In the genomic region with DNA sequence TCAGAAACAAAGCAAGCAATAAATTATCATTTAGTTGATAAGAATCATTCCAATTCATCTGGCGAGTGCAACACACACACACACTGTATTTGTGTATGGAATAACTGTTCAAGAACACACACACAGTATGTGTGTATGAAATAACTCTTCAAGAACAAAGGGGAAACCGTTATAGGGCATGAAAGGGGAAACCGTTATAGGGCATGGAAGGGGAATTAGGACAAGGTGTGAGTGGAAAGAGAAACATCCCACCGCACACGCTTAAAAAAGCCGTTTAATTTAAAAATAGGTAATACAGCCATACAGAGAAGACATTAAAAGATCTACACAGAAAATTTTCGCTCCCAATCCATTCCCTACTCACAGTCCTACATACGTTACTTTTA, we compare ENCODE assay signal across 8 cellular contexts. TPM values are rescaled to one million over a fixed set of nuclear protein-coding genes. Genes with fewer than 3 reads are reported as not detected.
DNase-seq lines count a peak whose midpoint lies in the region; FAIRE-seq and TF ChIP-seq lines count a peak whose summit lies in the region.

No MANE protein-coding gene starts in this region.

- no peaks in the 10 kb centered on the region for H3K36me3 ChIP-seq in neural cell (ENCODE audit: insufficient read depth, low read length)

- TF ChIP-seq RAD21 in neural cell (conservative IDR thresholded peaks at IDR 0.05) = no peak

- no peaks in the 10 kb centered on the region for H3F3A ChIP-seq in neural cell (ENCODE audit: insufficient read depth, low read length, poor library complexity, severe bottlenecking)

- peaks cover 32% of the 10 kb centered on the region for H3K79me2 ChIP-seq in neural cell (replicated peaks; ENCODE audit: insufficient read depth, low read length)

- H3K9me3 ChIP-seq in neural cell (ENCODE audit: low read length) = no peaks in the 10 kb centered on the region

- H3K9me2 ChIP-seq in neural cell (ENCODE audit: insufficient read depth, low read length) = no peaks in the 10 kb centered on the region

- H3K4me2 ChIP-seq in neural cell (ENCODE audit: low read length) = peak overlapping the region; percentile 77

- H3K27me3 ChIP-seq in neural cell (ENCODE audit: insufficient read depth, low read depth, low read length) = no peaks in the 10 kb centered on the region

- TF ChIP-seq CTCF in GM12875 (IDR thresholded peaks at IDR 0.05; ENCODE audit: borderline replicate concordance, insufficient read depth, low read depth, low read length) = no peak
- TF ChIP-seq CTCF in choroid plexus epithelial cell (conservative IDR thresholded peaks at IDR 0.05; ENCODE audit: low read depth, low read length) = no peak
- no peak for TF ChIP-seq CTCF in neural cell (IDR thresholded peaks at IDR 0.05; ENCODE audit: poor library complexity, severe bottlenecking)

- no peak for FAIRE-seq in frontal cortex (lab: Jason Lieb, UNC)

- H3K4me3 ChIP-seq in GM12875 (ENCODE audit: low read depth, low read length) (peak overlapping the region; percentile 53), choroid plexus epithelial cell (ENCODE audit: low read depth, low read length) (peak overlapping the region; percentile 79), neural cell (ENCODE audit: low read length) (peak overlapping the region; percentile 90)
- peak overlapping the region; percentile 100 for H3K4me3 ChIP-seq in Jurkat, Clone E6-1 (ENCODE audit: low read length)

- peak overlapping the region; percentile 80 for H3K27ac ChIP-seq in neural cell (ENCODE audit: low read length)

- no peaks in the 10 kb centered on the region for H4K20me1 ChIP-seq in neural cell (ENCODE audit: insufficient read depth)

- no peak for TF ChIP-seq EP300 in neural cell (conservative IDR thresholded peaks at IDR 0.05; ENCODE audit: poor library complexity, severe bottlenecking)

- DNase-seq in Jurkat, Clone E6-1 (ENCODE audit: low read depth, low spot score) = no peak
- DNase-seq in choroid plexus epithelial cell (ENCODE audit: low read depth) (no peak), GM19238 (ENCODE audit: insufficient read length, low spot score) (no peak), COR-L47 (lab: John Stamatoyannopoulos, UW) (no peak), frontal cortex (ENCODE audit: low spot score in 2 of 2) (no peak), NCI-H187 treated with DMSO at 0.1 percent for 48 hours (lab: John Stamatoyannopoulos, UW) (no peak)

- peak overlapping the region; percentile 81 for H2AFZ ChIP-seq in neural cell (ENCODE audit: low read depth, low read length)

- peak overlapping the region; percentile 85 for H3K9ac ChIP-seq in neural cell (ENCODE audit: low read length)

TF ChIP-seq in neural cell, 6 proteins besides CTCF, POLR2A, EP300 and RAD21:
- no peak for TF ChIP-seq POLR2AphosphoS5 (IDR thresholded peaks at IDR 0.05)
- no peak for TF ChIP-seq TAF1 (IDR thresholded peaks at IDR 0.05; ENCODE audit: low read depth)
- TF ChIP-seq MXI1 (conservative IDR thresholded peaks at IDR 0.05; ENCODE audit: poor library complexity, severe bottlenecking) = no peak
- TF ChIP-seq, protein P1, sequence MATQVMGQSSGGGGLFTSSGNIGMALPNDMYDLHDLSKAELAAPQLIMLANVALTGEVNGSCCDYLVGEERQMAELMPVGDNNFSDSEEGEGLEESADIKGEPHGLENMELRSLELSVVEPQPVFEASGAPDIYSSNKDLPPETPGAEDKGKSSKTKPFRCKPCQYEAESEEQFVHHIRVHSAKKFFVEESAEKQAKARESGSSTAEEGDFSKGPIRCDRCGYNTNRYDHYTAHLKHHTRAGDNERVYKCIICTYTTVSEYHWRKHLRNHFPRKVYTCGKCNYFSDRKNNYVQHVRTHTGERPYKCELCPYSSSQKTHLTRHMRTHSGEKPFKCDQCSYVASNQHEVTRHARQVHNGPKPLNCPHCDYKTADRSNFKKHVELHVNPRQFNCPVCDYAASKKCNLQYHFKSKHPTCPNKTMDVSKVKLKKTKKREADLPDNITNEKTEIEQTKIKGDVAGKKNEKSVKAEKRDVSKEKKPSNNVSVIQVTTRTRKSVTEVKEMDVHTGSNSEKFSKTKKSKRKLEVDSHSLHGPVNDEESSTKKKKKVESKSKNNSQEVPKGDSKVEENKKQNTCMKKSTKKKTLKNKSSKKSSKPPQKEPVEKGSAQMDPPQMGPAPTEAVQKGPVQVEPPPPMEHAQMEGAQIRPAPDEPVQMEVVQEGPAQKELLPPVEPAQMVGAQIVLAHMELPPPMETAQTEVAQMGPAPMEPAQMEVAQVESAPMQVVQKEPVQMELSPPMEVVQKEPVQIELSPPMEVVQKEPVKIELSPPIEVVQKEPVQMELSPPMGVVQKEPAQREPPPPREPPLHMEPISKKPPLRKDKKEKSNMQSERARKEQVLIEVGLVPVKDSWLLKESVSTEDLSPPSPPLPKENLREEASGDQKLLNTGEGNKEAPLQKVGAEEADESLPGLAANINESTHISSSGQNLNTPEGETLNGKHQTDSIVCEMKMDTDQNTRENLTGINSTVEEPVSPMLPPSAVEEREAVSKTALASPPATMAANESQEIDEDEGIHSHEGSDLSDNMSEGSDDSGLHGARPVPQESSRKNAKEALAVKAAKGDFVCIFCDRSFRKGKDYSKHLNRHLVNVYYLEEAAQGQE (IDR thresholded peaks at IDR 0.05; ENCODE audit: borderline replicate concordance) = no peak
- TF ChIP-seq SMC3 (conservative IDR thresholded peaks at IDR 0.05; ENCODE audit: poor library complexity) = no peak
- TF ChIP-seq EZH2 (IDR thresholded peaks at IDR 0.05; ENCODE audit: borderline replicate concordance, insufficient read depth, low read length, poor library complexity, severe bottlenecking) = no peak

RNA-seq across cellular contexts. Expression of a gene that starts 0.6 kb away (rescaled TPM):
- 102 TPM for polyA plus RNA-seq in Jurkat, Clone E6-1 (2012; ENCODE audit: insufficient read depth, insufficient read length)
- 120 and 171 TPM in 2 replicates for polyA plus RNA-seq in neural cell
- polyA minus RNA-seq in neural cell = 101 TPM in 2 replicates
- 74.2 TPM for total RNA-seq in frontal cortex

RNA-seq across cellular contexts. Expression of a gene that starts 18.2 kb away (rescaled TPM):
- polyA plus RNA-seq in Jurkat, Clone E6-1 (2012; ENCODE audit: insufficient read depth, insufficient read length) = 119 TPM
- 60.9 and 81.0 TPM in 2 replicates for polyA plus RNA-seq in neural cell
- 46.5 and 51.7 TPM in 2 replicates for polyA minus RNA-seq in neural cell
- total RNA-seq in frontal cortex = 53.8 TPM
